ENCODE assay signal across 11 cellular contexts in genomic region chr2:240454031-240454901, GRCh38. TPM values are rescaled to one million over a fixed set of nuclear protein-coding genes. Genes with fewer than 3 reads are reported as not detected.
DNase-seq lines count a peak whose midpoint lies in the region; ATAC-seq and TF ChIP-seq lines count a peak whose summit lies in the region.
"Had no signal": no experiment of that assay in that cellular context is flagged by ENCODE, and none has a peak within 500 bp of the region (broad histone marks: within the 10 kb centered on the region; RNA-seq: fewer than 3 reads in every experiment).

No MANE protein-coding gene starts in this region.

- no peak for ATAC-seq in natural killer cell treated with Interleukin-12 subunit alpha and Interleukin-12 subunit beta and Interleukin-15 and Interleukin-18, amount 100 ng/mL, for 72 hours
- ATAC-seq: left lung had no signal

- H3K27me3 Mint-ChIP-seq in HFFc6 (ENCODE audit: insufficient read depth), result no peaks in the 10 kb centered on the region; the same call in 1 of the 2 replicates
- H3K27me3 Mint-ChIP-seq in natural killer cell treated with Interleukin-12 subunit alpha and Interleukin-12 subunit beta and Interleukin-15 and Interleukin-18, amount 100 ng/mL, for 72 hours, result peaks cover 10 to 27% of the 10 kb centered on the region in 2 donors

- peak overlapping the region; percentile 91 for H3K4me3 ChIP-seq in coronary artery
- H3K4me3 ChIP-seq: left lung had no signal

- peak overlapping the region; percentile 52 for H3K27ac Mint-ChIP-seq in HFFc6
- H3K27ac Mint-ChIP-seq in natural killer cell treated with Interleukin-12 subunit alpha and Interleukin-12 subunit beta and Interleukin-15 and Interleukin-18, amount 100 ng/mL, for 72 hours, result no peak overlapping the region

- peak overlapping the region; percentile 67 for H3K27ac ChIP-seq in 22Rv1
- H3K27ac ChIP-seq in coronary artery, result no peak overlapping the region
- H3K27ac ChIP-seq: left lung, upper lobe of left lung had no signal

- no peaks in the 10 kb centered on the region for H3K9me3 Mint-ChIP-seq in HFFc6
- H3K9me3 Mint-ChIP-seq in natural killer cell treated with Interleukin-12 subunit alpha and Interleukin-12 subunit beta and Interleukin-15 and Interleukin-18, amount 100 ng/mL, for 72 hours, result no peaks in the 10 kb centered on the region

- H3K4me3 Mint-ChIP-seq in HFFc6, result peak overlapping the region; percentile 72; the same call in 1 of the 2 replicates
- peak overlapping the region; percentile 45 for H3K4me3 Mint-ChIP-seq in natural killer cell treated with Interleukin-12 subunit alpha and Interleukin-12 subunit beta and Interleukin-15 and Interleukin-18, amount 100 ng/mL, for 72 hours

- no peaks in the 10 kb centered on the region for H3K36me3 Mint-ChIP-seq in HFFc6 (ENCODE audit: low read depth)
- no peaks in the 10 kb centered on the region for H3K36me3 Mint-ChIP-seq in natural killer cell treated with Interleukin-12 subunit alpha and Interleukin-12 subunit beta and Interleukin-15 and Interleukin-18, amount 100 ng/mL, for 72 hours

- no peak for TF ChIP-seq CTCF in 22Rv1 (IDR thresholded peaks at IDR 0.05)
- no peak for TF ChIP-seq CTCF in HFFc6 (IDR thresholded peaks at IDR 0.05)
- TF ChIP-seq CTCF in coronary artery (IDR thresholded peaks at IDR 0.05), result no peak

- H3K4me1 Mint-ChIP-seq in HFFc6 (ENCODE audit: low read depth), result peaks cover 26% of the 10 kb centered on the region
- peaks cover 0 to 14% of the 10 kb centered on the region in 2 donors for H3K4me1 Mint-ChIP-seq in natural killer cell treated with Interleukin-12 subunit alpha and Interleukin-12 subunit beta and Interleukin-15 and Interleukin-18, amount 100 ng/mL, for 72 hours (ENCODE audit: low read depth in 2 of 2)

- no peak for DNase-seq in HFFc6
- no peak for DNase-seq in coronary artery (ENCODE audit: low spot score)
- DNase-seq in natural killer cell treated with Interleukin-12 subunit alpha and Interleukin-12 subunit beta and Interleukin-15 and Interleukin-18, amount 100 ng/mL, for 72 hours (ENCODE audit: low spot score), result no peak
- no peak for DNase-seq in 8988T
- no peak for DNase-seq in AG20443 (ENCODE audit: low spot score)
- no peak for DNase-seq in D341Med (ENCODE audit: low spot score)
- DNase-seq in stimulated activated CD8-positive, alpha-beta memory T cell treated with anti-CD3 and anti-CD28 coated beads, Interleukin-4, amount 100 ng/mL, for 48 hours, result no peak
- DNase-seq: NCI-H1048 had no signal

RNA-seq across cellular contexts. Expression of gene GPC1, which starts 18.8 kb away (rescaled TPM):
- 100 to 1,000 TPM; 315 to 403 (median 350) TPM for total RNA-seq in HFFc6 (2021; fragmentation: NEBNext Ultra II Directional; extraction: Animal tissue kit (Norgen Biotek cat#: 25700))
- 1 to 10 TPM; 1.2 to 1.8 TPM for total RNA-seq in natural killer cell treated with Interleukin-12 subunit alpha and Interleukin-12 subunit beta and Interleukin-15 and Interleukin-18, amount 100 ng/mL, for 72 hours

Comparison
In these comparisons a context has a peak if more than half of its experiments do, and no peak if none do; other contexts are left out.
1. RNA of gene GPC1, which starts 18.8 kb away (total RNA-seq): 315 to 403 TPM in HFFc6; 1.2 to 1.8 TPM in natural killer cell treated with Interleukin-12 subunit alpha and Interleukin-12 subunit beta and Interleukin-15 and Interleukin-18, amount 100 ng/mL, for 72 hours; every median in the first group is over 100 times any median in the second.